In the genomic region with DNA sequence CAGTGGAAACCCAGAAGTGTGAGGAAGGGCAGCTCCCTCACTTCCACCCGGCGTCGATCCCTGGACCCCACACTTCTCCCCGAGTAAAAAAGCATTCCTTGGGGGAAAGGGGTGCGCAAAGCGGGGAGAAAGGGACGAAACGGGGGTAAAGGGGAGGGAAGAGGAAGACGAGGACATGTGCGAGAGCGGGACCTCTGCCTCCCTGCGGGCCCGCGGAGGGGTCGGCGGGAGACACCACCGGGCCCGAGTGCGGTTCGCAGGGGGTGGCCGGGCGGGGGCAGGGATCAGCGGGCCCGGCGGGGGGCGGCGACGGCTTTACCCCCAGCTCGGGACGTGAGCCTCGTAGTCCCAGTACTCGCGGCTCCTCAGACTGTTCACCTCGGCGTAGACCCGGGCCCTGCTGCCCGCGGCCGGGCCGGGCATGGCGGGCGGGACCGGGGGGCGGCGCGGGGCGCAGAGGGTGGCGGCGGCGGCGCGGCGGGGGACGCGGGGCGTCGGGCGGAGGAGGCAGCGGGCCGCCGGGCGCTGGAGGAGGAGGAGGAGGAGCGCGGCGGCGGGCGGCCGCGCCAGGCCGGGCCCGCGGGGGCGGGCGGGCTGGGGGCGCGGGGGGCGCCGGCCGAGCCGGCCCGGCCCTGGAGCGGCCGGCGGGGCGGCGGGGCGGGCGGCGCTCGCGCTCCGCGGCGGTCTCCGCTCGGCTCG, we compare ENCODE assay signal across 8 cellular contexts. TPM values are rescaled to one million over a fixed set of nuclear protein-coding genes. Genes with fewer than 3 reads are reported as not detected.
DNase-seq lines count a peak whose midpoint lies in the region; ATAC-seq and FAIRE-seq lines count a peak whose summit lies in the region.

No MANE protein-coding gene starts in this region.

- H3K27ac Mint-ChIP-seq in activated T-helper 17 cell treated with anti-CD3 and anti-CD28 coated beads, Interleukin-2, amount 50 U/mL, for 72 hours = peak overlapping the region; percentile 88

- H3K27me3 Mint-ChIP-seq in activated T-helper 17 cell treated with anti-CD3 and anti-CD28 coated beads, Interleukin-2, amount 50 U/mL, for 72 hours = peaks cover 8% of the 10 kb centered on the region

- ATAC-seq in GM18907 (IDR thresholded peaks at IDR 0.05; ENCODE audit: unreplicated experiment) (peak; percentile 33), HG03342 (IDR thresholded peaks at IDR 0.05; ENCODE audit: unreplicated experiment) (peak; percentile 19)
- ATAC-seq in activated T-helper 17 cell treated with anti-CD3 and anti-CD28 coated beads, Interleukin-2, amount 50 U/mL, for 72 hours (replicated peaks) = peak; percentile 40

- peak; percentile 15 for DNase-seq in hepatic stellate cell (ENCODE audit: low spot score)
- DNase-seq in small intestine = no peak
- no peak for DNase-seq in islet precursor cell
- DNase-seq in central memory CD4-positive, alpha-beta T cell = no peak

- peak overlapping the region; percentile 50 for H2AFZ ChIP-seq in ACC112 (ENCODE audit: low read length, unreplicated experiment)

- H3K27ac ChIP-seq in ACC112 (ENCODE audit: low read depth, low read length) = no peak overlapping the region
- H3K27ac ChIP-seq in small intestine (ENCODE audit: low read depth in 1 of 2, low read length in 1 of 2) = no peak overlapping the region

- peaks cover 48% of the 10 kb centered on the region for H3K36me3 Mint-ChIP-seq in activated T-helper 17 cell treated with anti-CD3 and anti-CD28 coated beads, Interleukin-2, amount 50 U/mL, for 72 hours (ENCODE audit: low read depth)

- H3K4me3 Mint-ChIP-seq in activated T-helper 17 cell treated with anti-CD3 and anti-CD28 coated beads, Interleukin-2, amount 50 U/mL, for 72 hours = peak overlapping the region; percentile 91

- H3K4me1 Mint-ChIP-seq in activated T-helper 17 cell treated with anti-CD3 and anti-CD28 coated beads, Interleukin-2, amount 50 U/mL, for 72 hours = peaks cover 32% of the 10 kb centered on the region

- peaks cover 17% of the 10 kb centered on the region for H3K4me1 ChIP-seq in ACC112 (ENCODE audit: control insufficient read depth, insufficient read depth, low read length, unreplicated experiment)
- H3K4me1 ChIP-seq in small intestine (ENCODE audit: control insufficient read depth in 2 of 2, insufficient read depth in 1 of 2, low read depth in 1 of 2, low read length in 1 of 2) = peaks cover 5 to 7% of the 10 kb centered on the region in 2 donors

- FAIRE-seq in small intestine (lab: Jason Lieb, UNC) = no peak

- WGBS in small intestine, 3 donors = 0 to 1% (median 1%) methylated on average over 38 to 95 of the region's 97 CpGs

- H3K36me3 ChIP-seq in ACC112 (ENCODE audit: insufficient read depth, low read length) (0 out of 2 replicates have a peak, but pooled peaks cover 4% of the 10 kb centered on the region), small intestine (ENCODE audit: control insufficient read depth in 2 of 2, insufficient read depth in 2 of 2, low read length in 2 of 2) (peaks cover 0 to 6% of the 10 kb centered on the region in 2 donors)

- H3K4me3 ChIP-seq in ACC112 (ENCODE audit: low read depth, low read length) = peak overlapping the region; percentile 83
- peak overlapping the region; percentile 97 to 99 for H3K4me3 ChIP-seq in small intestine (ENCODE audit: low read depth in 1 of 2, low read length in 2 of 2)

- H3K79me2 ChIP-seq in ACC112 (ENCODE audit: control insufficient read depth, insufficient read depth, low read length, unreplicated experiment) = peaks cover 44% of the 10 kb centered on the region

- H3K27me3 ChIP-seq in ACC112 (ENCODE audit: insufficient read depth, low read length) (peaks cover 26% of the 10 kb centered on the region), small intestine (ENCODE audit: control insufficient read depth in 2 of 2, insufficient read depth in 2 of 2, low read length in 2 of 2) (no peaks in the 10 kb centered on the region)

- H3K9me3 ChIP-seq in small intestine (ENCODE audit: control insufficient read depth, low read depth) = no peaks in the 10 kb centered on the region

- H3K9me3 Mint-ChIP-seq in activated T-helper 17 cell treated with anti-CD3 and anti-CD28 coated beads, Interleukin-2, amount 50 U/mL, for 72 hours = no peaks in the 10 kb centered on the region

RNA-seq across cellular contexts. Expression of gene CSNK2A2, which starts 0.4 kb away (rescaled TPM):
- 10 to 100 TPM; 54.0 to 78.7 TPM for total RNA-seq in activated T-helper 17 cell treated with anti-CD3 and anti-CD28 coated beads, Interleukin-2, amount 50 U/mL, for 72 hours
- polyA plus RNA-seq in small intestine = 10 to 100 TPM; 15.0 to 24.0 (median 16.2) TPM
